1 cellular context compared by ENCODE assay signal in genomic region chr15:40845511-40846284, GRCh38.
A peak's percentile ranks its signal among the peaks of the same experiment; 100 is the strongest.
TF ChIP-seq lines count a peak whose summit lies in the region.

No MANE protein-coding gene starts in this region.

TF ChIP-seq in HepG2, 621 proteins besides CTCF, POLR2A, EP300 and RAD21 (continued from another document):
- TF ChIP-seq, protein P1, sequence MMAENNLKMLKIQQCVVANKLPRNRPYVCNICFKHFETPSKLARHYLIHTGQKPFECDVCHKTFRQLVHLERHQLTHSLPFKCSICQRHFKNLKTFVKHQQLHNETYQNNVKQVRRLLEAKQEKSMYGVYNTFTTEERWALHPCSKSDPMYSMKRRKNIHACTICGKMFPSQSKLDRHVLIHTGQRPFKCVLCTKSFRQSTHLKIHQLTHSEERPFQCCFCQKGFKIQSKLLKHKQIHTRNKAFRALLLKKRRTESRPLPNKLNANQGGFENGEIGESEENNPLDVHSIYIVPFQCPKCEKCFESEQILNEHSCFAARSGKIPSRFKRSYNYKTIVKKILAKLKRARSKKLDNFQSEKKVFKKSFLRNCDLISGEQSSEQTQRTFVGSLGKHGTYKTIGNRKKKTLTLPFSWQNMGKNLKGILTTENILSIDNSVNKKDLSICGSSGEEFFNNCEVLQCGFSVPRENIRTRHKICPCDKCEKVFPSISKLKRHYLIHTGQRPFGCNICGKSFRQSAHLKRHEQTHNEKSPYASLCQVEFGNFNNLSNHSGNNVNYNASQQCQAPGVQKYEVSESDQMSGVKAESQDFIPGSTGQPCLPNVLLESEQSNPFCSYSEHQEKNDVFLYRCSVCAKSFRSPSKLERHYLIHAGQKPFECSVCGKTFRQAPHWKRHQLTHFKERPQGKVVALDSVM (CRISPR knock-in tag; IDR thresholded peaks at IDR 0.05): peak; percentile 46; the same call in 1 of the 2 replicates
- no peak for TF ChIP-seq RORA (CRISPR knock-in tag; IDR thresholded peaks at IDR 0.05)
- 0 out of 2 replicates have a peak, but pooled peaks have one; percentile 43 for TF ChIP-seq PHF21A (CRISPR knock-in tag; IDR thresholded peaks at IDR 0.05)
- TF ChIP-seq ZNF33A (CRISPR knock-in tag; IDR thresholded peaks at IDR 0.05; ENCODE audit: borderline replicate concordance): no peak
- peak; percentile 54 for TF ChIP-seq SAP130 (CRISPR knock-in tag; IDR thresholded peaks at IDR 0.05; ENCODE audit: low read depth)
- TF ChIP-seq KAT2B (IDR thresholded peaks at IDR 0.05; ENCODE audit: borderline replicate concordance, low read depth, low read length): no peak
- TF ChIP-seq FOSL2 (CRISPR knock-in tag; IDR thresholded peaks at IDR 0.05): peak; percentile 96
- no peak for TF ChIP-seq SKI (IDR thresholded peaks at IDR 0.05; ENCODE audit: partially characterized antibody)
- peak; percentile 95 for TF ChIP-seq ATF3 (CRISPR knock-in tag; IDR thresholded peaks at IDR 0.05)
TF ChIP-seq in HepG2: peak in this region for 35.
